Comparison of ENCODE assay signal across 24 cellular contexts in the genomic region with DNA sequence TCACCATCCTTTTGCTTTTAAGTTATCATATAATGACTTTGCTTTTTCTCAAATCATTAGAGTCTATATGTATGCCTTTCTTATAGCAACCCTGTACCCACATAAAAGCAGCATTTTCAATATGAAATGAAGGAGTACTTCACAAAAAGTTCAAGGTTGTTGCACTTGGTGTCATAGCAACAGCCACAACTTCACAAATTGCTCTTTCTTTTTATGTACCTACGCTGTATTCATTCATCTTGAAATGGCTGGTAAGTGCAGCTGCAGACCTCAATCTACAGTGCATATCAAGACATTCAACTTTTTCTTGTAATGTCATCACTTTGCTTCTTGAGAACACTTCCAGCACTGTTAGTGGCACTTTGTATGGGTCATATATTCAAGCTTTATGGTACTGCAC.
"Had no signal": no experiment of that assay in that cellular context is flagged by ENCODE, and none has a peak within 500 bp of the region (broad histone marks: within the 10 kb centered on the region; RNA-seq: fewer than 3 reads in every experiment).

No MANE protein-coding gene starts in this region.

- H3K4me1 Mint-ChIP-seq: activated CD4-positive, alpha-beta T cell treated with anti-CD3 and anti-CD28 coated beads, Interleukin-2, amount 10 ng/mL, durations not matched to agents 24 days and 14 days; central memory CD8-positive, alpha-beta T cell; WTC11 had no signal

- H3K27me3 Mint-ChIP-seq: activated CD4-positive, alpha-beta memory T cell treated with anti-CD3 and anti-CD28 coated beads for 36 hours; activated naive CD8-positive, alpha-beta T cell had no signal

- H3K4me3 Mint-ChIP-seq: activated CD4-positive, alpha-beta memory T cell treated with anti-CD3 and anti-CD28 coated beads for 36 hours; activated CD4-positive, alpha-beta T cell treated with anti-CD3 and anti-CD28 coated beads, Interleukin-2, amount 10 ng/mL, durations not matched to agents 24 days and 14 days; activated naive CD8-positive, alpha-beta T cell; activated T-helper 1 cell treated with anti-CD3 and anti-CD28 coated beads, Interleukin-12 subunit alpha, Interleukin-12 subunit beta, Interleukin-2, Interleukin-4 antibody, amounts not matched to agents 30 ng/mL and 10 ng/mL and 1 ng/mL, durations not matched to agents 14 hours and 24 hours and 36 hours; brain; central memory CD8-positive, alpha-beta T cell; WTC11 had no signal

- DNase-seq: activated CD4-positive, alpha-beta memory T cell treated with anti-CD3 and anti-CD28 coated beads for 36 hours; activated CD4-positive, alpha-beta T cell treated with anti-CD3 and anti-CD28 coated beads, Interleukin-2, amount 10 ng/mL, durations not matched to agents 24 days and 14 days; activated CD4-positive, CD25-positive, alpha-beta regulatory T cell treated with anti-CD3 and anti-CD28 coated beads, Interleukin-2, amount 50 U/mL, for 72 hours; activated CD8-positive, alpha-beta memory T cell treated with anti-CD3 and anti-CD28 coated beads, Interleukin-2, amount 50 U/mL, for 4 hours; activated effector memory CD4-positive, alpha-beta T cell treated with Interleukin-2 at 50 U/mL for 16 hours; activated naive CD4-positive, alpha-beta T cell treated with Interleukin-2 at 50 U/mL for 16 hours; amygdala; MV-4-11; NCI-H1105; NCI-H1436; NCI-H1694 treated with DMSO at 0.1 percent for 48 hours; NCI-H2029 treated with DMSO at 0.1 percent for 48 hours; NCI-H446; NCI-H524; Peyer's patch; Right ventricle myocardium superior; SJCRH30; SK-N-SH; T-helper 1 cell had no signal

- H3K9me3 Mint-ChIP-seq: activated CD4-positive, alpha-beta memory T cell treated with anti-CD3 and anti-CD28 coated beads for 36 hours; activated CD4-positive, alpha-beta T cell treated with anti-CD3 and anti-CD28 coated beads, Interleukin-2, amount 10 ng/mL, durations not matched to agents 24 days and 14 days; activated T-helper 1 cell treated with anti-CD3 and anti-CD28 coated beads, Interleukin-12 subunit alpha, Interleukin-12 subunit beta, Interleukin-2, Interleukin-4 antibody, amounts not matched to agents 30 ng/mL and 10 ng/mL and 1 ng/mL, durations not matched to agents 14 hours and 24 hours and 36 hours; central memory CD8-positive, alpha-beta T cell; WTC11 had no signal

- H3K9me3 ChIP-seq: Peyer's patch, SJCRH30, SK-N-SH had no signal

- H3K36me3 Mint-ChIP-seq: activated CD4-positive, alpha-beta memory T cell treated with anti-CD3 and anti-CD28 coated beads for 36 hours; WTC11 had no signal

- H3K27ac Mint-ChIP-seq: activated CD4-positive, alpha-beta memory T cell treated with anti-CD3 and anti-CD28 coated beads for 36 hours; activated CD4-positive, alpha-beta T cell treated with anti-CD3 and anti-CD28 coated beads, Interleukin-2, amount 10 ng/mL, durations not matched to agents 24 days and 14 days; activated naive CD8-positive, alpha-beta T cell; activated T-helper 1 cell treated with anti-CD3 and anti-CD28 coated beads, Interleukin-12 subunit alpha, Interleukin-12 subunit beta, Interleukin-2, Interleukin-4 antibody, amounts not matched to agents 30 ng/mL and 10 ng/mL and 1 ng/mL, durations not matched to agents 14 hours and 24 hours and 36 hours; brain; WTC11 had no signal

- ATAC-seq: WTC11 had no signal
